ENCODE assay signal across 10 cellular contexts in the genomic region with DNA sequence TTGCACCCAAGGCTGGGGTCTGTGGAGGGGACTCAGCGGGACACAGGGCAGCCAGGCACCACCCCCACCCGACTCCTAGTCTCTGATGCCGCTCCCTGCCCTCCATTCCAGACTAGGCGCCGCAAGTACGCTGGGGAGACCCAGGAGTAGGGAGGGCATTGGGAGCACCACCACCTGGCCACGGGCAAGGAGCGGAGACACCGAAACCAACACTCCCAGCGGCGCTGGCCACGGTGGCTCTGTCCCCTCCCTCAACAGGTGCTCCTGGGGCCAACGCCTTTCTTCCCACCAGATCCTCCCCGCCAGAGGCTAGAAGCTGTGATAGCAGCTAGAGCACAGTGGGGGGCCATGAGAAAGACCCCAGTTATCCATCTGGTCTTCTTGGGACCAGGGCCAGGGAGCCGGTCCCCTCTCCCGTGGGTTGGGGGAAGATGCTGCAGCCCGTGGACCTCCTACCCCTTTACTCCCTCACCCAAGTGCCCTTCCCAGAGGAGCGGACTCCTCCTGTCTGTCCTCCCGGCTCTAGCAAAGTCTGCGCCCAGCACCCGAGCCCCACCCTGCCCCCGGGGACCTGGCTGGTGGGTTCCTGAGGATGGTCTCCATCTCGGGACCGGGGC. TPM values are rescaled to one million over a fixed set of nuclear protein-coding genes. Genes with fewer than 3 reads are reported as not detected.
DNase-seq lines count a peak whose midpoint lies in the region; ATAC-seq and TF ChIP-seq lines count a peak whose summit lies in the region.
"Had no signal": no experiment of that assay in that cellular context is flagged by ENCODE, and none has a peak within 500 bp of the region (broad histone marks: within the 10 kb centered on the region; RNA-seq: fewer than 3 reads in every experiment).

No MANE protein-coding gene starts in this region.

- H3K4me1 Mint-ChIP-seq in activated CD4-positive, alpha-beta T cell treated with anti-CD3 and anti-CD28 coated beads for 36 hours: peaks cover 22% of the 10 kb centered on the region

- H3K27ac Mint-ChIP-seq in activated CD4-positive, alpha-beta T cell treated with anti-CD3 and anti-CD28 coated beads for 36 hours: no peak overlapping the region

- peaks cover 15% of the 10 kb centered on the region for H3K27me3 Mint-ChIP-seq in activated CD4-positive, alpha-beta T cell treated with anti-CD3 and anti-CD28 coated beads for 36 hours

- no peaks in the 10 kb centered on the region for H4K20me1 ChIP-seq in Karpas-422 (ENCODE audit: insufficient read depth, low read depth, low read length)

- CTCF ChIA-PET in activated CD4-positive, alpha-beta T cell treated with anti-CD3 and anti-CD28 coated beads for 36 hours (lab: Charles Lee): interaction anchor here (1.6 kb wide), 1 partner anchor 15 kb away, joined by 5 read pairs; no protein-coding TSS in a partner anchor

- intact Hi-C loops in activated CD4-positive, alpha-beta T cell treated with anti-CD3 and anti-CD28 coated beads for 36 hours (cut with DNase I, micrococcal nuclease): loop anchor here in 1 of 2 experiments (2.0 kb wide), 1 partner anchor 17 kb away; the partner anchor contains the start of gene TBL3
- intact Hi-C loops in dorsolateral prefrontal cortex (cut with DNase I): no loop called here

- peak overlapping the region; percentile 54 for H3K9ac ChIP-seq in Karpas-422 (ENCODE audit: low read length)
- H3K9ac ChIP-seq: BLaER1 had no signal

- no peaks in the 10 kb centered on the region for H3K9me3 ChIP-seq in Karpas-422 (ENCODE audit: low read length)
- H3K9me3 ChIP-seq: BLaER1, body of pancreas had no signal

- H3K4me1 ChIP-seq in Karpas-422 (ENCODE audit: low read length): peaks cover 33% of the 10 kb centered on the region

- H3K36me3 ChIP-seq in Karpas-422 (ENCODE audit: insufficient read depth, low read length): no peaks in the 10 kb centered on the region

- H3K4me3 Mint-ChIP-seq in activated CD4-positive, alpha-beta T cell treated with anti-CD3 and anti-CD28 coated beads for 36 hours: peak overlapping the region; percentile 29

- H3K27ac ChIP-seq in Karpas-422 (ENCODE audit: low read length) (no peak overlapping the region), dorsolateral prefrontal cortex (peak overlapping the region in 10 of 59 donors; percentile 12 to 87 (median 46))
- H3K27ac ChIP-seq: BLaER1, body of pancreas had no signal

- H3K4me3 ChIP-seq in Karpas-422 (ENCODE audit: low read length) (peak overlapping the region; percentile 74; the same call in 1 of the 2 replicates), dorsolateral prefrontal cortex (peak overlapping the region in 48 of 59 donors; percentile 12 to 73 (median 53)), retinal pigment epithelial cell (ENCODE audit: low read length) (peak overlapping the region; percentile 15)
- H3K4me3 ChIP-seq: BLaER1, body of pancreas had no signal

- no peak for DNase-seq in activated CD4-positive, alpha-beta T cell treated with anti-CD3 and anti-CD28 coated beads for 36 hours
- DNase-seq in activated CD4-positive, alpha-beta T cell treated with anti-CD3 and anti-CD28 coated beads, Interleukin-2, amount 50 U/mL, for 1 hour: no peak
- DNase-seq in Karpas-422 (no peak), dorsolateral prefrontal cortex (peak in 1 of 10 donors; percentile 42), retinal pigment epithelial cell (ENCODE audit: low read depth) (no peak)
- no peak for DNase-seq in activated CD4-positive, CD25-positive, alpha-beta regulatory T cell (lab: John Stamatoyannopoulos, UW)

- ATAC-seq in activated CD4-positive, alpha-beta T cell treated with anti-CD3 and anti-CD28 coated beads for 36 hours: no peak
- ATAC-seq in GM18498 (IDR thresholded peaks at IDR 0.05; ENCODE audit: unreplicated experiment) (no peak), HG03442 (IDR thresholded peaks at IDR 0.05; ENCODE audit: unreplicated experiment) (no peak)
- ATAC-seq: body of pancreas had no signal

- POLR2A ChIA-PET in activated CD4-positive, alpha-beta T cell treated with anti-CD3 and anti-CD28 coated beads for 36 hours (lab: Charles Lee): no interaction called here

- H3K9me2 ChIP-seq in Karpas-422 (replicated peaks; ENCODE audit: insufficient read depth, low read length): no peaks in the 10 kb centered on the region

- H3K9me3 Mint-ChIP-seq in activated CD4-positive, alpha-beta T cell treated with anti-CD3 and anti-CD28 coated beads for 36 hours (ENCODE audit: low read depth): no peaks in the 10 kb centered on the region

- H3K4me2 ChIP-seq in Karpas-422 (ENCODE audit: low read depth, low read length, poor library complexity, severe bottlenecking): peak overlapping the region; percentile 61
- H3K4me2 ChIP-seq: BLaER1 had no signal

- H3K36me3 Mint-ChIP-seq in activated CD4-positive, alpha-beta T cell treated with anti-CD3 and anti-CD28 coated beads for 36 hours (ENCODE audit: low read depth): peaks cover 15% of the 10 kb centered on the region

- no peak overlapping the region for H2AFZ ChIP-seq in Karpas-422 (ENCODE audit: low read length)

- H3K79me2 ChIP-seq in Karpas-422 (ENCODE audit: low read length): peaks cover 11% of the 10 kb centered on the region

- H3K27me3 ChIP-seq in Karpas-422 (ENCODE audit: low read length): no peaks in the 10 kb centered on the region
- peaks cover 0 to 18% (median 4%) of the 10 kb centered on the region in 45 donors for H3K27me3 ChIP-seq in dorsolateral prefrontal cortex

- TF ChIP-seq CTCF in dorsolateral prefrontal cortex (IDR thresholded peaks at IDR 0.05 in 54 of 56, conservative IDR thresholded peaks at IDR 0.05 in 2 of 56; ENCODE audit: low read depth in 1 of 56, partially characterized antibody in 56 of 56): no peak
- TF ChIP-seq CTCF in retinal pigment epithelial cell (conservative IDR thresholded peaks at IDR 0.05; ENCODE audit: low read depth, low read length): no peak

RNA-seq across cellular contexts. Expression of gene SYNGR3, which starts 0.5 kb away (rescaled TPM):
- 1 to 10 TPM; 4.8 to 5.9 TPM for total RNA-seq in activated CD4-positive, alpha-beta T cell treated with anti-CD3 and anti-CD28 coated beads for 36 hours
- total RNA-seq in Karpas-422 (2014; rRNA removed; shearing (Covaris generic); ENCODE audit: low replicate concordance): 5.3 and 16.3 TPM in 2 replicates
- 100 to 1,000 TPM in 115 of 120 experiments, 10 to 100 TPM in 5; 51.9 to 210 (median 145) TPM for total RNA-seq in dorsolateral prefrontal cortex

RNA-seq across cellular contexts. Expression of gene GFER, which starts 5.3 kb away (rescaled TPM):
- 10 to 100 TPM; 25.0 to 25.8 TPM for total RNA-seq in activated CD4-positive, alpha-beta T cell treated with anti-CD3 and anti-CD28 coated beads for 36 hours
- 17.0 and 43.8 TPM in 2 replicates for total RNA-seq in Karpas-422 (2014; rRNA removed; shearing (Covaris generic); ENCODE audit: low replicate concordance)
- 10 to 100 TPM; 14.2 to 39.2 (median 21.8) TPM for total RNA-seq in dorsolateral prefrontal cortex

RNA-seq across cellular contexts. Expression of gene NOXO1, which starts 8.0 kb away (rescaled TPM):
- not detected for total RNA-seq in activated CD4-positive, alpha-beta T cell treated with anti-CD3 and anti-CD28 coated beads for 36 hours
- total RNA-seq in Karpas-422 (2014; rRNA removed; shearing (Covaris generic); ENCODE audit: low replicate concordance): not detected in 2 replicates
- total RNA-seq in dorsolateral prefrontal cortex: 1 to 10 TPM in 99 of 120 experiments, under 1 TPM in 18, not detected in 3; 0.52 to 4.8 (median 1.7) TPM
- total RNA-seq: body of pancreas had no signal

RNA-seq across cellular contexts. Expression of gene TBL3, which starts 17.5 kb away (rescaled TPM):
- total RNA-seq in activated CD4-positive, alpha-beta T cell treated with anti-CD3 and anti-CD28 coated beads for 36 hours: 10 to 100 TPM; 47.4 to 48.6 TPM
- total RNA-seq in Karpas-422 (2014; rRNA removed; shearing (Covaris generic); ENCODE audit: low replicate concordance): 25.4 and 48.6 TPM in 2 replicates
- 10 to 100 TPM; 13.8 to 38.7 (median 23.1) TPM for total RNA-seq in dorsolateral prefrontal cortex

RNA-seq across cellular contexts. Expression of gene ZNF598, which starts 20.3 kb away (rescaled TPM):
- total RNA-seq in activated CD4-positive, alpha-beta T cell treated with anti-CD3 and anti-CD28 coated beads for 36 hours: 10 to 100 TPM; 64.6 to 69.8 TPM
- total RNA-seq in Karpas-422 (2014; rRNA removed; shearing (Covaris generic); ENCODE audit: low replicate concordance): 12.6 and 20.5 TPM in 2 replicates
- 10 to 100 TPM; 16.4 to 45.4 (median 29.2) TPM for total RNA-seq in dorsolateral prefrontal cortex

Comparison
In these comparisons a context has a peak if more than half of its experiments do, and no peak if none do; other contexts are left out.
1. H3K4me3 ChIP-seq: peak in every context shown above with its lines; median percentile 74 in Karpas-422; 53 in dorsolateral prefrontal cortex; 15 in retinal pigment epithelial cell.